1 cellular context compared by ENCODE assay signal in the genomic region with DNA sequence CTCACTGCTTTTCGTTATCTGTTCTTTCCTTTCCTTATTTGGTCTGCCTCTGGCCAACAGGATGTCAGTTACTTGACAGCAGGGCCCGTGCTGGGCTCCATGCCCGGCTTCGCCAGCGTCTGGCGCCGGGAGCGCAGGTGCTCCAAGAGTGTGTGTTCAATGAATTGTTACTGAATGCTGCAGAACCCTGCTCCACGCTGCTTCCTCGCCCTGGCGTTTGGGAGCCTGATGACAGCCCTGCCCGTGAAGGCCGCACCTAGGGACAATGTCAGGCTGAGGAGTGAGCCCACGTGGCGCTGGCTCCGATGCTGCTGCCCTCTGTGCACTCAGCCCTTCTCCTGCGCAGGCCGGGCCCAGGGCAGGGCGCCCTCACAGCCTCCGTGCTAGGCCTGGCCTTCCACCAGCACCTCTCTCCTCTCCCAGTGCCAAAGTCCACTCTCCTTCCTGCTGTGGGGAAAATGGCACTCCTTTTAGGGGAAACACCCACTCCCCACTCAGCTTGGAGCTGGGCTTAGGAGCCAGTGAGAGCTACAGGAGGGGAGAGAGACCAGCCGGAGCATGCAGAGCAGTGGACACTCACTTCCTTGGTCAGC.
TF ChIP-seq lines count a peak whose summit lies in the region.

No MANE protein-coding gene starts in this region.

TF ChIP-seq in H1, 55 proteins besides CTCF, POLR2A, EP300 and RAD21:
- peak; percentile 56; the same call in 1 of the 2 replicates for TF ChIP-seq SRF (IDR thresholded peaks at IDR 0.05; ENCODE audit: low read depth, low read length)
- no peak for TF ChIP-seq CEBPB (IDR thresholded peaks at IDR 0.05; ENCODE audit: low read depth, low read length)
